In the genomic region with DNA sequence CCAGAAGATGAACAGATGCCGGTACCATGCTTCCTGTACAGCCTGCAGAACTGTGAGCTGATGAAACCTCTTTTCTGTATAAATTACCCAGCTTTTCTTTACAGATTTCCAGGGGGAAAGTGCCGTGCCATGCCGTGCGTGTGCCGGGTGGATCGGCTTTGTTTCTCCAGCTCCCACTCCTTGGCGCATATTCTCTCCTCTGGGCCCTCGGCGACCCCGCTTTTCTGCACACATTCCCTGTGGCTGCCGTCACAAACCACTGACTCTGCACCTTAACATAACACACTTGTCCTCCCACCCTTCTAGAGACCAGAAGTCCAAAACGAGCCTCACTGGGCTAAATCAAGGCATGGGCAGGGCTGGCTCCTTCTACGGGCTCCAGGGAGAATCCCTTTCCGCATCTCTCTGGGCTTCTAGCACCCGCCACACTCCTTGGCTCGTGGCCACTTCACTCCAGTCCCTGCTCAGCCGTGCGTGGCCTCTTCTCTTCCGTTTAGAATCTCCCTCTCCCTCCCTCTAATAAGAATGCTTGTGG, we compare ENCODE assay signal across 25 cellular contexts.
A peak's percentile ranks its signal among the peaks of the same experiment; 100 is the strongest.
DNase-seq lines count a peak whose midpoint lies in the region; ATAC-seq, FAIRE-seq and TF ChIP-seq lines count a peak whose summit lies in the region.
"Had no signal": no experiment of that assay in that cellular context is flagged by ENCODE, and none has a peak within 500 bp of the region (broad histone marks: within the 10 kb centered on the region; RNA-seq: fewer than 3 reads in every experiment).

No MANE protein-coding gene starts in this region.

- TF ChIP-seq CTCF in mesothelial cell of epicardium (IDR thresholded peaks at IDR 0.05; ENCODE audit: unreplicated experiment) (no peak), osteoblast (IDR thresholded peaks at IDR 0.05; ENCODE audit: extremely low read depth, low read depth, low read length) (no peak), HepG2 (CRISPR knock-in tag; IDR thresholded peaks at IDR 0.05) (no peak)

- intact Hi-C loops in HepG2 (cut with micrococcal nuclease; ENCODE audit: unreplicated experiment) = no loop called here

- H2AFZ ChIP-seq in osteoblast (ENCODE audit: low read length) (no peak overlapping the region), HepG2 (ENCODE audit: low read length) (no peak overlapping the region)
- H2AFZ ChIP-seq: GM23248 had no signal

- H3K4me1 Mint-ChIP-seq in T-helper 1 cell treated with Interleukin-12 subunit alpha and Interleukin-12 subunit beta and Interleukin-4 antibody, amounts not matched to agents 30 μg/mL and 1 μg/mL, for 36 hours (ENCODE audit: low read depth) = no peaks in the 10 kb centered on the region
- H3K4me1 Mint-ChIP-seq in mesothelial cell of epicardium = peaks cover 2% of the 10 kb centered on the region
- H3K4me1 Mint-ChIP-seq: B cell; CD14-positive monocyte; CD8-positive, alpha-beta memory T cell had no signal

- POLR2A ChIA-PET in HepG2 (lab: Yijun Ruan, JAX) = no interaction called here

- H3K36me3 ChIP-seq in osteoblast (ENCODE audit: insufficient read depth, low read length) (no peaks in the 10 kb centered on the region), HepG2 (replicated peaks in 1 of 2; ENCODE audit: control insufficient read depth in 1 of 2, insufficient read depth in 2 of 2, low read length in 2 of 2) (no peaks in the 10 kb centered on the region)
- H3K36me3 ChIP-seq: BLaER1 treated with 17β-estradiol and CSF1 and Interleukin-3, amounts not matched to agents 10 nM and 100 nM had no signal

- ATAC-seq in HepG2 (no peak), HG03175 (IDR thresholded peaks at IDR 0.05; ENCODE audit: unreplicated experiment) (no peak)
- ATAC-seq: GM12878, HCT116 had no signal

- no peaks in the 10 kb centered on the region for H3K27me3 Mint-ChIP-seq in T-helper 1 cell treated with Interleukin-12 subunit alpha and Interleukin-12 subunit beta and Interleukin-4 antibody, amounts not matched to agents 30 μg/mL and 1 μg/mL, for 36 hours (ENCODE audit: low read depth)
- peaks cover 2% of the 10 kb centered on the region for H3K27me3 Mint-ChIP-seq in mesothelial cell of epicardium (ENCODE audit: low read depth)

- CTCF ChIA-PET in HepG2 (lab: Yijun Ruan, JAX; ENCODE audit: low intra/inter-chr PET ratio, low total read pairs) = no interaction called here

- H3K4me3 ChIP-seq in osteoblast (ENCODE audit: insufficient read depth, low read length) (no peak overlapping the region), HepG2 (replicated peaks in 1 of 3; ENCODE audit: insufficient read depth in 1 of 3, low read depth in 2 of 3, low read length in 3 of 3) (no peak overlapping the region)
- H3K4me3 ChIP-seq: GM12878, GM23248 had no signal

- H3K27me3 ChIP-seq in osteoblast (ENCODE audit: insufficient read depth, low read length) (no peaks in the 10 kb centered on the region), HepG2 (ENCODE audit: control insufficient read depth in 1 of 2, insufficient read depth in 2 of 2, low read length in 2 of 2) (0 out of 5 replicates have a peak, but pooled peaks cover 0 to 5% of the 10 kb centered on the region in 2 experiments)
- H3K27me3 ChIP-seq: BLaER1 treated with 17β-estradiol and CSF1 and Interleukin-3, amounts not matched to agents 10 nM and 100 nM had no signal

- H3K9me3 ChIP-seq in osteoblast (ENCODE audit: low read depth, low read length) (no peaks in the 10 kb centered on the region), HepG2 (ENCODE audit: low read length) (0 out of 2 replicates have a peak, but pooled peaks cover 3% of the 10 kb centered on the region)

- H3K27ac Mint-ChIP-seq in T-helper 1 cell treated with Interleukin-12 subunit alpha and Interleukin-12 subunit beta and Interleukin-4 antibody, amounts not matched to agents 30 μg/mL and 1 μg/mL, for 36 hours = peak overlapping the region; percentile 31
- H3K27ac Mint-ChIP-seq in mesothelial cell of epicardium = peak overlapping the region; percentile 47
- H3K27ac Mint-ChIP-seq: B cell; CD14-positive monocyte; CD4-positive, alpha-beta T cell; CD8-positive, alpha-beta memory T cell had no signal

- H3K36me3 Mint-ChIP-seq in T-helper 1 cell treated with Interleukin-12 subunit alpha and Interleukin-12 subunit beta and Interleukin-4 antibody, amounts not matched to agents 30 μg/mL and 1 μg/mL, for 36 hours (ENCODE audit: low read depth) = no peaks in the 10 kb centered on the region
- H3K36me3 Mint-ChIP-seq in mesothelial cell of epicardium = no peaks in the 10 kb centered on the region
- H3K36me3 Mint-ChIP-seq: CD14-positive monocyte; CD8-positive, alpha-beta memory T cell had no signal

- H3K4me3 Mint-ChIP-seq in T-helper 1 cell treated with Interleukin-12 subunit alpha and Interleukin-12 subunit beta and Interleukin-4 antibody, amounts not matched to agents 30 μg/mL and 1 μg/mL, for 36 hours = no peak overlapping the region
- no peak overlapping the region for H3K4me3 Mint-ChIP-seq in mesothelial cell of epicardium
- H3K4me3 Mint-ChIP-seq: B cell; CD14-positive monocyte; CD4-positive, alpha-beta T cell; CD8-positive, alpha-beta memory T cell had no signal

- peaks cover 45% of the 10 kb centered on the region for H3K9me3 Mint-ChIP-seq in T-helper 1 cell treated with Interleukin-12 subunit alpha and Interleukin-12 subunit beta and Interleukin-4 antibody, amounts not matched to agents 30 μg/mL and 1 μg/mL, for 36 hours
- H3K9me3 Mint-ChIP-seq in mesothelial cell of epicardium = peaks cover 13% of the 10 kb centered on the region

- no peak for TF ChIP-seq POLR2A in HepG2 (IDR thresholded peaks at IDR 0.05; ENCODE audit: insufficient read depth in 1 of 2, low read depth in 2 of 2, low read length in 2 of 2)

- BruUV-seq in HepG2 (replicated peaks; lab: Mats Ljungman, UMichigan) = no TSS peak

- no peak for TF ChIP-seq RAD21 in HepG2 (CRISPR knock-in tag; IDR thresholded peaks at IDR 0.05)

- 58% methylated on average over 19 of the region's 19 CpGs for WGBS in HepG2 (ENCODE audit: low lambda C conversion rate)

- in situ Hi-C loops in HepG2 (cut with HindIII; ENCODE audit: extremely low pct_ligation_motif_present, low pct_unique_long_range_greater_than_20kb) = no loop called here

- DNase-seq in T-helper 1 cell (no peak), mesothelial cell of epicardium (ENCODE audit: low spot score in 2 of 2, unreplicated experiment in 2 of 2) (no peak), osteoblast (ENCODE audit: insufficient read length, low spot score, missing footprints) (peak; percentile 43), HepG2 (ENCODE audit: low spot score) (no peak)
- no peak for DNase-seq in activated CD8-positive, alpha-beta memory T cell treated with anti-CD3 and anti-CD28 coated beads, Interleukin-2, amount 50 U/mL, for 48 hours
- DNase-seq: CD4-positive, alpha-beta T cell; CD8-positive, alpha-beta memory T cell; DMS 273 treated with DMSO at 0.1 percent for 48 hours; DMS79; EL; GDM1; GM23248; H7 had no signal

- H3K4me1 ChIP-seq in osteoblast (ENCODE audit: insufficient read depth, low read length) (peaks cover 19% of the 10 kb centered on the region), HepG2 (ENCODE audit: insufficient read depth, low read length) (no peaks in the 10 kb centered on the region)

- H4K20me1 ChIP-seq in osteoblast (ENCODE audit: insufficient read depth, low read length) (no peaks in the 10 kb centered on the region), HepG2 (ENCODE audit: insufficient read depth, low read length) (no peaks in the 10 kb centered on the region)
- H4K20me1 ChIP-seq: BLaER1 treated with 17β-estradiol and CSF1 and Interleukin-3, amounts not matched to agents 10 nM and 100 nM had no signal

- H3K79me2 ChIP-seq in osteoblast (ENCODE audit: insufficient read depth, low read length) = no peaks in the 10 kb centered on the region
- no peaks in the 10 kb centered on the region for H3K79me2 ChIP-seq in HepG2 (ENCODE audit: insufficient read depth, low read length)

- H3K27ac ChIP-seq in osteoblast (ENCODE audit: low read depth, low read length) (no peak overlapping the region), HepG2 (ENCODE audit: extremely low read length, insufficient read depth, low read length) (no peak overlapping the region)
- H3K27ac ChIP-seq: 22Rv1; BLaER1 treated with 17β-estradiol and CSF1 and Interleukin-3, amounts not matched to agents 10 nM and 100 nM; GM23248 had no signal

- no peak for FAIRE-seq in HepG2 (lab: Jason Lieb, UNC)
- FAIRE-seq: A204.1, D721Med, GM12878, GM19239, H1 had no signal

- no peak overlapping the region for H3K9ac ChIP-seq in HepG2 (ENCODE audit: insufficient read depth, low read depth, low read length)
- H3K9ac ChIP-seq: BLaER1 treated with 17β-estradiol and CSF1 and Interleukin-3, amounts not matched to agents 10 nM and 100 nM; GM23248 had no signal

- TF ChIP-seq EP300 in HepG2 (IDR thresholded peaks at IDR 0.05; ENCODE audit: low read depth in 2 of 2, low read length in 2 of 2) (no peak), HepG2 (CRISPR knock-in tag; IDR thresholded peaks at IDR 0.05; ENCODE audit: borderline replicate concordance) (no peak)

- H3K4me2 ChIP-seq in osteoblast (ENCODE audit: insufficient read depth, low read length) = no peak overlapping the region
- H3K4me2 ChIP-seq in HepG2 (ENCODE audit: low read depth, low read length) = no peak overlapping the region

TF ChIP-seq in HepG2, 621 proteins besides CTCF, POLR2A, EP300 and RAD21 (continues in another document):
- TF ChIP-seq SNAI1 (CRISPR knock-in tag; IDR thresholded peaks at IDR 0.05; ENCODE audit: borderline replicate concordance) (no peak), ZNF557 (CRISPR knock-in tag; IDR thresholded peaks at IDR 0.05) (no peak)
